ENCODE assay signal across 1 cellular context in genomic region chr1:25871704-25872494, GRCh38.
TF ChIP-seq lines count a peak whose summit lies in the region.

No MANE protein-coding gene starts in this region.

TF ChIP-seq in WTC11, 78 proteins besides CTCF, POLR2A, EP300 and RAD21 (continued from another document):
- TF ChIP-seq PRDM15 (CRISPR knock-in tag; IDR thresholded peaks at IDR 0.05): no peak
- no peak for TF ChIP-seq ZNF219 (CRISPR knock-in tag; IDR thresholded peaks at IDR 0.05; ENCODE audit: borderline replicate concordance)
- TF ChIP-seq PRRX2 (CRISPR knock-in tag; IDR thresholded peaks at IDR 0.05): no peak
- TF ChIP-seq KAT7 (CRISPR knock-in tag; IDR thresholded peaks at IDR 0.05; ENCODE audit: borderline replicate concordance): no peak
- no peak for TF ChIP-seq IRF2 (CRISPR knock-in tag; IDR thresholded peaks at IDR 0.05; ENCODE audit: borderline replicate concordance, low read depth)
- TF ChIP-seq, protein P1, sequence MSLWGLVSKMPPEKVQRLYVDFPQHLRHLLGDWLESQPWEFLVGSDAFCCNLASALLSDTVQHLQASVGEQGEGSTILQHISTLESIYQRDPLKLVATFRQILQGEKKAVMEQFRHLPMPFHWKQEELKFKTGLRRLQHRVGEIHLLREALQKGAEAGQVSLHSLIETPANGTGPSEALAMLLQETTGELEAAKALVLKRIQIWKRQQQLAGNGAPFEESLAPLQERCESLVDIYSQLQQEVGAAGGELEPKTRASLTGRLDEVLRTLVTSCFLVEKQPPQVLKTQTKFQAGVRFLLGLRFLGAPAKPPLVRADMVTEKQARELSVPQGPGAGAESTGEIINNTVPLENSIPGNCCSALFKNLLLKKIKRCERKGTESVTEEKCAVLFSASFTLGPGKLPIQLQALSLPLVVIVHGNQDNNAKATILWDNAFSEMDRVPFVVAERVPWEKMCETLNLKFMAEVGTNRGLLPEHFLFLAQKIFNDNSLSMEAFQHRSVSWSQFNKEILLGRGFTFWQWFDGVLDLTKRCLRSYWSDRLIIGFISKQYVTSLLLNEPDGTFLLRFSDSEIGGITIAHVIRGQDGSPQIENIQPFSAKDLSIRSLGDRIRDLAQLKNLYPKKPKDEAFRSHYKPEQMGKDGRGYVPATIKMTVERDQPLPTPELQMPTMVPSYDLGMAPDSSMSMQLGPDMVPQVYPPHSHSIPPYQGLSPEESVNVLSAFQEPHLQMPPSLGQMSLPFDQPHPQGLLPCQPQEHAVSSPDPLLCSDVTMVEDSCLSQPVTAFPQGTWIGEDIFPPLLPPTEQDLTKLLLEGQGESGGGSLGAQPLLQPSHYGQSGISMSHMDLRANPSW (CRISPR knock-in tag; conservative IDR thresholded peaks at IDR 0.05; ENCODE audit: low read depth): no peak
- TF ChIP-seq ZNF425 (CRISPR knock-in tag; conservative IDR thresholded peaks at IDR 0.05): no peak
- TF ChIP-seq FOXJ3 (CRISPR knock-in tag; IDR thresholded peaks at IDR 0.05; ENCODE audit: borderline replicate concordance): no peak
- no peak for TF ChIP-seq ZNF232 (CRISPR knock-in tag; IDR thresholded peaks at IDR 0.05)
- TF ChIP-seq ZNF121 (CRISPR knock-in tag; IDR thresholded peaks at IDR 0.05): no peak
- no peak for TF ChIP-seq NR2C2 (CRISPR knock-in tag; IDR thresholded peaks at IDR 0.05)
- TF ChIP-seq HMGA2 (CRISPR knock-in tag; IDR thresholded peaks at IDR 0.05): no peak
- TF ChIP-seq GABPB1 (CRISPR knock-in tag; IDR thresholded peaks at IDR 0.05): no peak
- TF ChIP-seq SMAD3 (CRISPR knock-in tag; IDR thresholded peaks at IDR 0.05; ENCODE audit: borderline replicate concordance): no peak
